1 cellular context compared by ENCODE assay signal in the genomic region with DNA sequence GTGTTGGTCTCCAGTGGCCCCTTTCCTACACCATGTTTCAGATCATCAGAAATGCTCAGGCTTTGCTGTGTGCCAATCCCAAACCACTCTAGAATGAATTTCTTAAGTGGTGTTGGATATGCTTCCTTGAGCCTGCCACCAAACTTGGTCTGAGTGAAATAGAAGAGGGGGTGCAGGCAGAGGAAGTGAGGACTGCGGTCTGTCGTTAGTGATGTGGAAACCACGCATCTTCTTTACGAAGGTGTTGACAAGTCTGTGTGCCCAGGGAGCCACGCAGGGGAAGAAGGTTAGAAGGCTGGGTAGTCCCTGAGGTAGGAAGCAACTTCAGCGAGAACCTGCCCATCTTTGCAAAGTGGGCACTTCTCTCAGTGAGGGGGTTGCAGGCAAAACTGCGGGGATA.
TF ChIP-seq lines count a peak whose summit lies in the region.

No MANE protein-coding gene starts in this region.

TF ChIP-seq in GM12878, 131 proteins besides CTCF, POLR2A, EP300 and RAD21 (continued from another document):
- TF ChIP-seq, protein P1, sequence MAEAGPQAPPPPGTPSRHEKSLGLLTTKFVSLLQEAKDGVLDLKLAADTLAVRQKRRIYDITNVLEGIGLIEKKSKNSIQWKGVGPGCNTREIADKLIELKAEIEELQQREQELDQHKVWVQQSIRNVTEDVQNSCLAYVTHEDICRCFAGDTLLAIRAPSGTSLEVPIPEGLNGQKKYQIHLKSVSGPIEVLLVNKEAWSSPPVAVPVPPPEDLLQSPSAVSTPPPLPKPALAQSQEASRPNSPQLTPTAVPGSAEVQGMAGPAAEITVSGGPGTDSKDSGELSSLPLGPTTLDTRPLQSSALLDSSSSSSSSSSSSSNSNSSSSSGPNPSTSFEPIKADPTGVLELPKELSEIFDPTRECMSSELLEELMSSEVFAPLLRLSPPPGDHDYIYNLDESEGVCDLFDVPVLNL (IDR thresholded peaks at IDR 0.05; ENCODE audit: low read depth, low read length), result no peak
